1 cellular context compared by ENCODE assay signal in the genomic region with DNA sequence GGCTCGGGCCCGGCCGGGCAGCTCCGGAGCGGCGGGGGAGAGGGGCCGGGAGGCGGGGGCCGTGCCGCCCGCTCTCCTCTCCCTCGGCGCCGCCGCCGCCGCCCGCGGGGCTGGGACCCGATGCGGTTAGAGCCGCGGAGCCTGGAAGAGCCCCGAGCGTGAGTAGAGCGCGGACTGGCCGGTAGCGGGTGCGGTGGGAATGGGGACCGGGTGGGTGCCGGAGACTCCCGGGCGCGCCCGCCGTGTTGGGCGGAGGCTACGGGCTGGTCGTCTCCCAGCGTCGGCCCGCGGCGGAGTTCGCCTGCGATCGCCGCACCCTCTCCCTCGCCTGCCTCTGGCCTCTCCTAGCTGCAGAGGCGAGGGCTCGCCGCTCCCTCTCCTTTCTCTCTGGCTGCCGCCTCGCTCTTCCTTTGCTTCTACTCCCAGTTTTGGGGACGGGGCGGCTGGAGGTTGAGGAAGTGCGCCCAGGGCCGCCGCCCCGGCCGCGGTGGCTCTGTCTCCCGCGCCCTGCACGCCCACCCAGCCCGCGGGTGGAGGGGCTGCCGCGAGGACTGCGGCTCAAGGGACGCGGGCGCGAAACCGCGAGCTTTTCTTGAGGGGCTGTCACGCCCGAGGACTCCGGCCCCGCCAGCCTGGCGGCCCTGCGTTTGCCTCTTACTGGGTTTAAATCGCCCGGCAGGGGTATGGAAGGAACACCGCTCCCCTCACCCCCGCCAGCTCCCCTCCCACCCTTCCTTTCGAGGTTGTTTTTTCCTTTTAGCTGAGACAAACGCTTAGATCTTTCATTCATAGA.
TF ChIP-seq lines count a peak whose summit lies in the region.

No MANE protein-coding gene starts in this region.

TF ChIP-seq in GM12878, 131 proteins besides CTCF, POLR2A, EP300 and RAD21 (continued from another document):
- TF ChIP-seq, protein P1, sequence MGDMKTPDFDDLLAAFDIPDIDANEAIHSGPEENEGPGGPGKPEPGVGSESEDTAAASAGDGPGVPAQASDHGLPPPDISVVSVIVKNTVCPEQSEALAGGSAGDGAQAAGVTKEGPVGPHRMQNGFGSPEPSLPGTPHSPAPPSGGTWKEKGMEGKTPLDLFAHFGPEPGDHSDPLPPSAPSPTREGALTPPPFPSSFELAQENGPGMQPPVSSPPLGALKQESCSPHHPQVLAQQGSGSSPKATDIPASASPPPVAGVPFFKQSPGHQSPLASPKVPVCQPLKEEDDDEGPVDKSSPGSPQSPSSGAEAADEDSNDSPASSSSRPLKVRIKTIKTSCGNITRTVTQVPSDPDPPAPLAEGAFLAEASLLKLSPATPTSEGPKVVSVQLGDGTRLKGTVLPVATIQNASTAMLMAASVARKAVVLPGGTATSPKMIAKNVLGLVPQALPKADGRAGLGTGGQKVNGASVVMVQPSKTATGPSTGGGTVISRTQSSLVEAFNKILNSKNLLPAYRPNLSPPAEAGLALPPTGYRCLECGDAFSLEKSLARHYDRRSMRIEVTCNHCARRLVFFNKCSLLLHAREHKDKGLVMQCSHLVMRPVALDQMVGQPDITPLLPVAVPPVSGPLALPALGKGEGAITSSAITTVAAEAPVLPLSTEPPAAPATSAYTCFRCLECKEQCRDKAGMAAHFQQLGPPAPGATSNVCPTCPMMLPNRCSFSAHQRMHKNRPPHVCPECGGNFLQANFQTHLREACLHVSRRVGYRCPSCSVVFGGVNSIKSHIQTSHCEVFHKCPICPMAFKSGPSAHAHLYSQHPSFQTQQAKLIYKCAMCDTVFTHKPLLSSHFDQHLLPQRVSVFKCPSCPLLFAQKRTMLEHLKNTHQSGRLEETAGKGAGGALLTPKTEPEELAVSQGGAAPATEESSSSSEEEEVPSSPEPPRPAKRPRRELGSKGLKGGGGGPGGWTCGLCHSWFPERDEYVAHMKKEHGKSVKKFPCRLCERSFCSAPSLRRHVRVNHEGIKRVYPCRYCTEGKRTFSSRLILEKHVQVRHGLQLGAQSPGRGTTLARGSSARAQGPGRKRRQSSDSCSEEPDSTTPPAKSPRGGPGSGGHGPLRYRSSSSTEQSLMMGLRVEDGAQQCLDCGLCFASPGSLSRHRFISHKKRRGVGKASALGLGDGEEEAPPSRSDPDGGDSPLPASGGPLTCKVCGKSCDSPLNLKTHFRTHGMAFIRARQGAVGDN (IDR thresholded peaks at IDR 0.05), result no peak
- TF ChIP-seq MXI1 (IDR thresholded peaks at IDR 0.05; ENCODE audit: low read depth, low read length) (no peak), NR2F1 (conservative IDR thresholded peaks at IDR 0.05) (peak; percentile 31; the same call in 1 of the 2 replicates), MTA2 (IDR thresholded peaks at IDR 0.05; ENCODE audit: low read depth) (no peak), RCOR1 (conservative IDR thresholded peaks at IDR 0.05; ENCODE audit: low read depth, low read length) (no peak), CBX5 (IDR thresholded peaks at IDR 0.05; ENCODE audit: low read depth) (no peak), IKZF1 (conservative IDR thresholded peaks at IDR 0.05) (peak; percentile 70), ZNF274 (IDR thresholded peaks at IDR 0.05; ENCODE audit: insufficient read depth, insufficient read length) (no peak), EZH2 (IDR thresholded peaks at IDR 0.05; ENCODE audit: borderline replicate concordance, control insufficient read depth, low read depth, low read length) (no peak), NR2C1 (IDR thresholded peaks at IDR 0.05) (no peak), CREB1 (IDR thresholded peaks at IDR 0.05; ENCODE audit: low read depth) (no peak), GATAD2B (conservative IDR thresholded peaks at IDR 0.05; ENCODE audit: low read depth) (peak; percentile 90; the same call in 1 of the 2 replicates), SIN3A (IDR thresholded peaks at IDR 0.05; ENCODE audit: low read depth, low read length) (peak; percentile 17; the same call in 1 of the 2 replicates), KDM1A (IDR thresholded peaks at IDR 0.05; ENCODE audit: borderline replicate concordance) (no peak)
- TF ChIP-seq, protein P2, sequence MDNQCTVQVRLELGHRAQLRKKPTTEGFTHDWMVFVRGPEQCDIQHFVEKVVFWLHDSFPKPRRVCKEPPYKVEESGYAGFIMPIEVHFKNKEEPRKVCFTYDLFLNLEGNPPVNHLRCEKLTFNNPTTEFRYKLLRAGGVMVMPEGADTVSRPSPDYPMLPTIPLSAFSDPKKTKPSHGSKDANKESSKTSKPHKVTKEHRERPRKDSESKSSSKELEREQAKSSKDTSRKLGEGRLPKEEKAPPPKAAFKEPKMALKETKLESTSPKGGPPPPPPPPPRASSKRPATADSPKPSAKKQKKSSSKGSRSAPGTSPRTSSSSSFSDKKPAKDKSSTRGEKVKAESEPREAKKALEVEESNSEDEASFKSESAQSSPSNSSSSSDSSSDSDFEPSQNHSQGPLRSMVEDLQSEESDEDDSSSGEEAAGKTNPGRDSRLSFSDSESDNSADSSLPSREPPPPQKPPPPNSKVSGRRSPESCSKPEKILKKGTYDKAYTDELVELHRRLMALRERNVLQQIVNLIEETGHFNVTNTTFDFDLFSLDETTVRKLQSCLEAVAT (IDR thresholded peaks at IDR 0.05), result no peak
- TF ChIP-seq, protein P3, sequence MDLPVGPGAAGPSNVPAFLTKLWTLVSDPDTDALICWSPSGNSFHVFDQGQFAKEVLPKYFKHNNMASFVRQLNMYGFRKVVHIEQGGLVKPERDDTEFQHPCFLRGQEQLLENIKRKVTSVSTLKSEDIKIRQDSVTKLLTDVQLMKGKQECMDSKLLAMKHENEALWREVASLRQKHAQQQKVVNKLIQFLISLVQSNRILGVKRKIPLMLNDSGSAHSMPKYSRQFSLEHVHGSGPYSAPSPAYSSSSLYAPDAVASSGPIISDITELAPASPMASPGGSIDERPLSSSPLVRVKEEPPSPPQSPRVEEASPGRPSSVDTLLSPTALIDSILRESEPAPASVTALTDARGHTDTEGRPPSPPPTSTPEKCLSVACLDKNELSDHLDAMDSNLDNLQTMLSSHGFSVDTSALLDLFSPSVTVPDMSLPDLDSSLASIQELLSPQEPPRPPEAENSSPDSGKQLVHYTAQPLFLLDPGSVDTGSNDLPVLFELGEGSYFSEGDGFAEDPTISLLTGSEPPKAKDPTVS (IDR thresholded peaks at IDR 0.05; ENCODE audit: low read depth, low read length), result no peak
